In the genomic region with DNA sequence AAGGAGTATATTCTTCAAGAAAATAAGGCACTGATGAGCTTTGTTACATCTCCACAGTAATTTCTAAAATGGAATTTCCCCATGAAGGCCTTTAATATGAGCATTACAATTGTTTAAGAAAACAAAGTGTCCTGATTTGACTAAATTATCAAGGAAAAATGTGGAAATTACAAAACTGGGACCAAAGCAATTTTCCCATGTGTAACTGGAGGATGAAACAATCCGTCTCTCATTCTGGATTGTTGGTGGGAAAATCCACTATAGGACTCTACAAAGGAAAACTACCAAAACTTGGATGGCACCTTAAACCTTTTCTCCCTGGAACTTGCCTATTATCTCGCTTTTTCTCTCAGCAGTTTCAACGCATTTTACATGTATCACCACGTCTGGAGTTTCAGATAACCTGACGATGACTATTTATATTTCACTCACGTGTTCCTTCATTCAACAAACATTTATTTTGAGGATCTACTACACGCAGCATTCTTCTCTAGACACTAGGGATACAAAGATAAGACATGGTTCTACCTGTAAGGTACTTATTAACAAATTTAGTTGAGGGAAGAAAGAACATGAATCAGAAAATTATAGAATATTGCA, we compare ENCODE assay signal across 1 cellular context.
TF ChIP-seq lines count a peak whose summit lies in the region.

No MANE protein-coding gene starts in this region.

TF ChIP-seq in K562, 482 proteins besides CTCF, POLR2A, EP300 and RAD21 (continued from another document):
- TF ChIP-seq, protein P1, sequence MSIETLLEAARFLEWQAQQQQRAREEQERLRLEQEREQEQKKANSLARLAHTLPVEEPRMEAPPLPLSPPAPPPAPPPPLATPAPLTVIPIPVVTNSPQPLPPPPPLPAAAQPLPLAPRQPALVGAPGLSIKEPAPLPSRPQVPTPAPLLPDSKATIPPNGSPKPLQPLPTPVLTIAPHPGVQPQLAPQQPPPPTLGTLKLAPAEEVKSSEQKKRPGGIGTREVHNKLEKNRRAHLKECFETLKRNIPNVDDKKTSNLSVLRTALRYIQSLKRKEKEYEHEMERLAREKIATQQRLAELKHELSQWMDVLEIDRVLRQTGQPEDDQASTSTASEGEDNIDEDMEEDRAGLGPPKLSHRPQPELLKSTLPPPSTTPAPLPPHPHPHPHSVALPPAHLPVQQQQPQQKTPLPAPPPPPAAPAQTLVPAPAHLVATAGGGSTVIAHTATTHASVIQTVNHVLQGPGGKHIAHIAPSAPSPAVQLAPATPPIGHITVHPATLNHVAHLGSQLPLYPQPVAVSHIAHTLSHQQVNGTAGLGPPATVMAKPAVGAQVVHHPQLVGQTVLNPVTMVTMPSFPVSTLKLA (conservative IDR thresholded peaks at IDR 0.05), result peak; percentile 18 to 56; a peak in 2 of 4 replicates
- TF ChIP-seq, protein P2, sequence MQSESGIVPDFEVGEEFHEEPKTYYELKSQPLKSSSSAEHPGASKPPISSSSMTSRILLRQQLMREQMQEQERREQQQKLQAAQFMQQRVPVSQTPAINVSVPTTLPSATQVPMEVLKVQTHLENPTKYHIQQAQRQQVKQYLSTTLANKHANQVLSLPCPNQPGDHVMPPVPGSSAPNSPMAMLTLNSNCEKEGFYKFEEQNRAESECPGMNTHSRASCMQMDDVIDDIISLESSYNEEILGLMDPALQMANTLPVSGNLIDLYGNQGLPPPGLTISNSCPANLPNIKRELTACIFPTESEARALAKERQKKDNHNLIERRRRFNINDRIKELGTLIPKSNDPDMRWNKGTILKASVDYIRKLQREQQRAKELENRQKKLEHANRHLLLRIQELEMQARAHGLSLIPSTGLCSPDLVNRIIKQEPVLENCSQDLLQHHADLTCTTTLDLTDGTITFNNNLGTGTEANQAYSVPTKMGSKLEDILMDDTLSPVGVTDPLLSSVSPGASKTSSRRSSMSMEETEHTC (IDR thresholded peaks at IDR 0.05), result peak; percentile 76
- TF ChIP-seq MEF2D (tag; conservative IDR thresholded peaks at IDR 0.05; ENCODE audit: low read depth) (peak; percentile 90), SREBF2 (CRISPR knock-in tag; IDR thresholded peaks at IDR 0.05) (no peak), ARNT (IDR thresholded peaks at IDR 0.05) (peak in 1 of 2 experiments; percentile 33; a peak in 1 of 4 replicates), MEF2A (IDR thresholded peaks at IDR 0.05; ENCODE audit: control insufficient read depth, low read depth, low read length) (peak; percentile 83), NUFIP1 (IDR thresholded peaks at IDR 0.05; ENCODE audit: partially characterized antibody) (no peak), LEF1 (IDR thresholded peaks at IDR 0.05) (peak; percentile 55), FOSL1 (tag; conservative IDR thresholded peaks at IDR 0.05) (peak; percentile 15), MCM5 (IDR thresholded peaks at IDR 0.05; ENCODE audit: low read depth) (no peak), FOXM1 (IDR thresholded peaks at IDR 0.05; ENCODE audit: low read depth) (peak; percentile 53; the same call in 1 of the 2 replicates), FOXM1 (CRISPR knock-in tag; IDR thresholded peaks at IDR 0.05; ENCODE audit: low read depth) (no peak), NFE2 (IDR thresholded peaks at IDR 0.05; ENCODE audit: low read depth) (peak; percentile 62), MED1 (CRISPR knock-in tag; IDR thresholded peaks at IDR 0.05; ENCODE audit: borderline replicate concordance) (no peak)
- TF ChIP-seq, protein P3, sequence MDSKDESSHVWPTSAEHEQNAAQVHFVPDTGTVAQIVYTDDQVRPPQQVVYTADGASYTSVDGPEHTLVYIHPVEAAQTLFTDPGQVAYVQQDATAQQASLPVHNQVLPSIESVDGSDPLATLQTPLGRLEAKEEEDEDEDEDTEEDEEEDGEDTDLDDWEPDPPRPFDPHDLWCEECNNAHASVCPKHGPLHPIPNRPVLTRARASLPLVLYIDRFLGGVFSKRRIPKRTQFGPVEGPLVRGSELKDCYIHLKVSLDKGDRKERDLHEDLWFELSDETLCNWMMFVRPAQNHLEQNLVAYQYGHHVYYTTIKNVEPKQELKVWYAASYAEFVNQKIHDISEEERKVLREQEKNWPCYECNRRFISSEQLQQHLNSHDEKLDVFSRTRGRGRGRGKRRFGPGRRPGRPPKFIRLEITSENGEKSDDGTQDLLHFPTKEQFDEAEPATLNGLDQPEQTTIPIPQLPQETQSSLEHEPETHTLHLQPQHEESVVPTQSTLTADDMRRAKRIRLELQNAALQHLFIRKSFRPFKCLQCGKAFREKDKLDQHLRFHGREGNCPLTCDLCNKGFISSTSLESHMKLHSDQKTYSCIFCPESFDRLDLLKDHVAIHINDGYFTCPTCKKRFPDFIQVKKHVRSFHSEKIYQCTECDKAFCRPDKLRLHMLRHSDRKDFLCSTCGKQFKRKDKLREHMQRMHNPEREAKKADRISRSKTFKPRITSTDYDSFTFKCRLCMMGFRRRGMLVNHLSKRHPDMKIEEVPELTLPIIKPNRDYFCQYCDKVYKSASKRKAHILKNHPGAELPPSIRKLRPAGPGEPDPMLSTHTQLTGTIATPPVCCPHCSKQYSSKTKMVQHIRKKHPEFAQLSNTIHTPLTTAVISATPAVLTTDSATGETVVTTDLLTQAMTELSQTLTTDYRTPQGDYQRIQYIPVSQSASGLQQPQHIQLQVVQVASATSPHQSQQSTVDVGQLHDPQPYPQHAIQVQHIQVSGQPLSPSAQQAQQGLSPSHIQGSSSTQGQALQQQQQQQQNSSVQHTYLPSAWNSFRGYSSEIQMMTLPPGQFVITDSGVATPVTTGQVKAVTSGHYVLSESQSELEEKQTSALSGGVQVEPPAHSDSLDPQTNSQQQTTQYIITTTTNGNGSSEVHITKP (IDR thresholded peaks at IDR 0.05; ENCODE audit: partially characterized antibody), result peak; percentile 30
- TF ChIP-seq, protein P4, sequence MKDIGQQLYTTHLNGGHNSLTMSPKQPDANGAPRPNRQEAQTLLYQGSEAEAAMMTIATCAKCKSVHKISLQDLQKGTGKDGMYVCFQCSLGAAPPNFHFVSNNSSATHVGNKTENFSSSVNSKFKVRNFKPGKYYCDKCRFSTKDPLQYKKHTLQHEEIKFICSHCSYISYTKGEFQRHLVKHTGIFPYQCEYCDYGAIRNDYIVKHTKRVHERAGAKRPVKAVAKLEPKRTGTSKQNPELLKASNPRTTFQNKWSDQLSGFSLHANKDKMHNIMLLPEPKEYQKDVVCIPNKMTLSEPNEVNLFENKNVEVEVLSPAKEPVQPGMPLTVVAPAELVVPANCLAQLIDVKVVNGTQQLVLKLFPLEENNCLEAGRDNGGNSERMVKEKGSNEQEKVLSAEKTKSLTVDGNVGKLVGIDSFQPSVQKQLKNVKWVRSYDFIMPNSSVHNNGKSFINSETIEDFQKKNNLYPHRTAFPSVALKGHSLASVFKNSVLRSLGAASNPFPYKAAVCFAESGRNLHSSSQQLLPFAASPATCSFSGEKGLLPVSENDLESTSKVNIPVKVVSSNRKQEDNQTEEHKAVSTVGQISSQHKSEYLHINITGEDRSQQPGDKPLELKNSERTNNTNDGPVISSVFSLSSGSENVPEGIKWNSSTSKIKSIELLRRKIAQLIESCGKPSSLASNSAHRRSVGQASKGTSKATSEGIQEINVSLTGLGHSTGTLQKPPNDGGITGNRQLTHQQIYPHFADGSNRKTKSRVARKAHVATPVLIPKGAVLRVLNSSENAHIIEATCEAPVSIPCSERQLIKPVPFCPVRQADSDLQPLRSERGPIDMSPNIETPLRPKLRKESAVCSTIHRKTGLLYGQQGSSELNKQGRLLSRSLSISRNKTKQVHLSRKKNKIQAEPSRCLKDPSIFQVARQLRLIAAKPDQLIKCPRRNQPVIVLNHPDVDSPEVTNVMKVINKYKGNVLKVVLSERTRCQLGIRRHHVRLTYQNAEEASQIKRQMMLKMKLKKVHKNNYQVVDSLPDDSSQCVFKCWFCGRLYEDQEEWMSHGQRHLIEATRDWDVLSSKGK (CRISPR knock-in tag; IDR thresholded peaks at IDR 0.05), result no peak
- TF ChIP-seq, protein P5, sequence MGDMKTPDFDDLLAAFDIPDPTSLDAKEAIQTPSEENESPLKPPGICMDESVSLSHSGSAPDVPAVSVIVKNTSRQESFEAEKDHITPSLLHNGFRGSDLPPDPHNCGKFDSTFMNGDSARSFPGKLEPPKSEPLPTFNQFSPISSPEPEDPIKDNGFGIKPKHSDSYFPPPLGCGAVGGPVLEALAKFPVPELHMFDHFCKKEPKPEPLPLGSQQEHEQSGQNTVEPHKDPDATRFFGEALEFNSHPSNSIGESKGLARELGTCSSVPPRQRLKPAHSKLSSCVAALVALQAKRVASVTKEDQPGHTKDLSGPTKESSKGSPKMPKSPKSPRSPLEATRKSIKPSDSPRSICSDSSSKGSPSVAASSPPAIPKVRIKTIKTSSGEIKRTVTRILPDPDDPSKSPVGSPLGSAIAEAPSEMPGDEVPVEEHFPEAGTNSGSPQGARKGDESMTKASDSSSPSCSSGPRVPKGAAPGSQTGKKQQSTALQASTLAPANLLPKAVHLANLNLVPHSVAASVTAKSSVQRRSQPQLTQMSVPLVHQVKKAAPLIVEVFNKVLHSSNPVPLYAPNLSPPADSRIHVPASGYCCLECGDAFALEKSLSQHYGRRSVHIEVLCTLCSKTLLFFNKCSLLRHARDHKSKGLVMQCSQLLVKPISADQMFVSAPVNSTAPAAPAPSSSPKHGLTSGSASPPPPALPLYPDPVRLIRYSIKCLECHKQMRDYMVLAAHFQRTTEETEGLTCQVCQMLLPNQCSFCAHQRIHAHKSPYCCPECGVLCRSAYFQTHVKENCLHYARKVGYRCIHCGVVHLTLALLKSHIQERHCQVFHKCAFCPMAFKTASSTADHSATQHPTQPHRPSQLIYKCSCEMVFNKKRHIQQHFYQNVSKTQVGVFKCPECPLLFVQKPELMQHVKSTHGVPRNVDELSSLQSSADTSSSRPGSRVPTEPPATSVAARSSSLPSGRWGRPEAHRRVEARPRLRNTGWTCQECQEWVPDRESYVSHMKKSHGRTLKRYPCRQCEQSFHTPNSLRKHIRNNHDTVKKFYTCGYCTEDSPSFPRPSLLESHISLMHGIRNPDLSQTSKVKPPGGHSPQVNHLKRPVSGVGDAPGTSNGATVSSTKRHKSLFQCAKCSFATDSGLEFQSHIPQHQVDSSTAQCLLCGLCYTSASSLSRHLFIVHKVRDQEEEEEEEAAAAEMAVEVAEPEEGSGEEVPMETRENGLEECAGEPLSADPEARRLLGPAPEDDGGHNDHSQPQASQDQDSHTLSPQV (IDR thresholded peaks at IDR 0.05), result peak; percentile 27; the same call in 1 of the 2 replicates
